ENCODE assay signal across 8 cellular contexts in genomic region chr9:35731415-35732184, GRCh38. TPM values are rescaled to one million over a fixed set of nuclear protein-coding genes. Genes with fewer than 3 reads are reported as not detected.
DNase-seq lines count a peak whose midpoint lies in the region; ATAC-seq and TF ChIP-seq lines count a peak whose summit lies in the region.

No MANE protein-coding gene starts in this region.

- peak overlapping the region; percentile 92 for H3K27ac Mint-ChIP-seq in activated naive CD8-positive, alpha-beta T cell treated with anti-CD3 and anti-CD28 coated beads, Interleukin-2, amount 10 ng/mL, durations not matched to agents 7 days and 5 days

- POLR2A ChIA-PET in HCT116 (lab: Charles Lee): interaction anchor here (1.0 to 2.6 kb wide), 9 partner anchors 17 to 213 kb away, joined by 3 to 23 read pairs (median 6); partner anchors contain the start of genes ARHGEF39, CCDC107, GBA2 and MSMP
- POLR2A ChIA-PET in activated naive CD8-positive, alpha-beta T cell treated with anti-CD3 and anti-CD28 coated beads, Interleukin-2, amount 10 ng/mL, durations not matched to agents 7 days and 5 days (lab: Charles Lee): interaction anchor here (0.6 to 4.0 kb wide), 24 partner anchors 8 to 652 kb away, joined by 3 to 53 read pairs (median 6); partner anchors contain the start of genes ARHGEF39, CCDC107, CLTA and FANCG

- peaks cover 12 to 46% (median 25%) of the 10 kb centered on the region in 11 experiments for H3K36me3 ChIP-seq in BLaER1 treated with 17β-estradiol and CSF1 and Interleukin-3, amounts not matched to agents 10 nM and 100 nM
- peaks cover 11 to 18% of the 10 kb centered on the region in 2 experiments; a peak in 3 of 4 replicates for H3K36me3 ChIP-seq in HCT116 (ENCODE audit: control insufficient read depth in 1 of 2, insufficient read depth in 2 of 2, low read length in 2 of 2)
- H3K36me3 ChIP-seq in kidney epithelial cell (ENCODE audit: control insufficient read depth, insufficient read depth, low read length): no peaks in the 10 kb centered on the region
- H3K36me3 ChIP-seq in transverse colon: peaks cover 0 to 19% (median 8%) of the 10 kb centered on the region in 4 donors

- no peak overlapping the region for H3K4me3 Mint-ChIP-seq in activated naive CD8-positive, alpha-beta T cell treated with anti-CD3 and anti-CD28 coated beads, Interleukin-2, amount 10 ng/mL, durations not matched to agents 7 days and 5 days

- CTCF ChIA-PET in HCT116 (lab: Charles Lee): interaction anchor here (1.0 to 4.0 kb wide), 11 partner anchors 17 to 171 kb away, joined by 3 to 21 read pairs (median 6); partner anchors contain the start of genes ARHGEF39, CCDC107, GBA2 and RGP1

- no peak for TF ChIP-seq RAD21 in HCT116 (IDR thresholded peaks at IDR 0.05; ENCODE audit: low read depth)

- H2AFZ ChIP-seq in HCT116 (ENCODE audit: low read depth, low read length, poor library complexity, severe bottlenecking): no peak overlapping the region

- no peaks in the 10 kb centered on the region for H3K27me3 ChIP-seq in BLaER1 treated with 17β-estradiol and CSF1 and Interleukin-3, amounts not matched to agents 10 nM and 100 nM
- H3K27me3 ChIP-seq in HCT116 (ENCODE audit: insufficient read depth, low read length) (no peaks in the 10 kb centered on the region), kidney epithelial cell (ENCODE audit: control insufficient read depth, insufficient read depth, low read length) (no peaks in the 10 kb centered on the region), transverse colon (no peaks in the 10 kb centered on the region)

- no peaks in the 10 kb centered on the region for H3K9me2 ChIP-seq in HCT116 (ENCODE audit: insufficient read depth)

- intact Hi-C loops in HCT116 (cut with micrococcal nuclease): loop anchor here (1.0 kb wide), 2 partner anchors 18 to 74 kb away; partner anchors contain the start of genes GBA2 and RGP1
- intact Hi-C loops in transverse colon (cut with DNase I; ENCODE audit: low total_unique reads): no loop called here

- TSS peak; percentile 65 for BruUV-seq in HCT116 (replicated peaks; lab: Mats Ljungman, UMichigan)

- H3K27ac ChIP-seq in BLaER1 treated with 17β-estradiol and CSF1 and Interleukin-3, amounts not matched to agents 10 nM and 100 nM: peak overlapping the region; percentile 77 to 91 (median 88)
- peak overlapping the region; percentile 90 for H3K27ac ChIP-seq in HCT116 (ENCODE audit: low read depth, low read length)
- H3K27ac ChIP-seq in transverse colon: peak overlapping the region; percentile 94 to 98 (median 97)

- no peak for DNase-seq in HCT116 (ENCODE audit: low read depth, low spot score)
- no peak for DNase-seq in activated naive CD8-positive, alpha-beta T cell treated with anti-CD3 and anti-CD28 coated beads, Interleukin-2, amount 10 ng/mL, durations not matched to agents 7 days and 5 days
- DNase-seq in kidney epithelial cell (ENCODE audit: low read depth): no peak
- DNase-seq in transverse colon: no peak
- no peak for DNase-seq in CD1c-positive myeloid dendritic cell (ENCODE audit: extremely low spot score)
- no peak for DNase-seq in superior temporal gyrus (ENCODE audit: extremely low spot score)

- peaks cover 15% of the 10 kb centered on the region for H3K36me3 Mint-ChIP-seq in activated naive CD8-positive, alpha-beta T cell treated with anti-CD3 and anti-CD28 coated beads, Interleukin-2, amount 10 ng/mL, durations not matched to agents 7 days and 5 days

- RAD21 ChIA-PET in HCT116 (lab: Charles Lee; ENCODE audit: low non-redundant PET in 1 of 2, low total read pairs in 2 of 2, uncharacterized antibody in 2 of 2, unreplicated experiment in 2 of 2): interaction anchor here in 1 of 2 experiments (1.1 to 1.2 kb wide), 2 partner anchors 35 to 67 kb away, joined by 3 read pairs; partner anchors contain the start of gene ARHGEF39

- peaks cover 66% of the 10 kb centered on the region for H3K79me2 ChIP-seq in HCT116 (ENCODE audit: insufficient read depth, low read length)

- peak overlapping the region; percentile 93 to 100 (median 98) for H3K4me2 ChIP-seq in BLaER1 treated with 17β-estradiol and CSF1 and Interleukin-3, amounts not matched to agents 10 nM and 100 nM
- peak overlapping the region; percentile 81 for H3K4me2 ChIP-seq in HCT116 (ENCODE audit: low read length)

- TF ChIP-seq POLR2A in HCT116 (IDR thresholded peaks at IDR 0.05; ENCODE audit: borderline replicate concordance, extremely low read depth, insufficient read depth, insufficient read length): no peak
- TF ChIP-seq POLR2A in transverse colon (IDR thresholded peaks at IDR 0.05): peak; percentile 36

- peaks cover 21% of the 10 kb centered on the region for H3K4me1 Mint-ChIP-seq in activated naive CD8-positive, alpha-beta T cell treated with anti-CD3 and anti-CD28 coated beads, Interleukin-2, amount 10 ng/mL, durations not matched to agents 7 days and 5 days

- peak overlapping the region; percentile 70 to 94 (median 78) for H3K4me3 ChIP-seq in BLaER1 treated with 17β-estradiol and CSF1 and Interleukin-3, amounts not matched to agents 10 nM and 100 nM
- peak overlapping the region; percentile 92 to 94 for H3K4me3 ChIP-seq in HCT116 (replicated peaks in 1 of 2; ENCODE audit: low read depth in 1 of 2, low read length in 2 of 2)
- peak overlapping the region; percentile 93 for H3K4me3 ChIP-seq in kidney epithelial cell (ENCODE audit: low read depth, low read length)
- peak overlapping the region; percentile 67 to 87 (median 78) for H3K4me3 ChIP-seq in transverse colon

- H4K20me1 ChIP-seq in BLaER1 treated with 17β-estradiol and CSF1 and Interleukin-3, amounts not matched to agents 10 nM and 100 nM: peaks cover 31 to 65% (median 46%) of the 10 kb centered on the region in 11 experiments
- H4K20me1 ChIP-seq in HCT116 (ENCODE audit: insufficient read depth): no peaks in the 10 kb centered on the region

- no peaks in the 10 kb centered on the region for H3K9me3 ChIP-seq in BLaER1 treated with 17β-estradiol and CSF1 and Interleukin-3, amounts not matched to agents 10 nM and 100 nM (replicated peaks in 1 of 11)
- no peaks in the 10 kb centered on the region for H3K9me3 ChIP-seq in HCT116 (ENCODE audit: control insufficient read depth in 1 of 2, insufficient read depth in 1 of 2, low read depth in 1 of 2, low read length in 2 of 2)
- no peaks in the 10 kb centered on the region for H3K9me3 ChIP-seq in transverse colon

- no peak for TF ChIP-seq EP300 in transverse colon (IDR thresholded peaks at IDR 0.05; ENCODE audit: low read depth)

- peaks cover 63 to 79% (median 72%) of the 10 kb centered on the region in 10 experiments for H3K4me1 ChIP-seq in BLaER1 treated with 17β-estradiol and CSF1 and Interleukin-3, amounts not matched to agents 10 nM and 100 nM
- H3K4me1 ChIP-seq in HCT116 (ENCODE audit: control insufficient read depth in 1 of 2, insufficient read depth in 2 of 2, low read length in 2 of 2) (peaks cover 22 to 37% of the 10 kb centered on the region in 2 experiments), transverse colon (peaks cover 43 to 74% (median 63%) of the 10 kb centered on the region in 4 donors)

- no peaks in the 10 kb centered on the region for H3K9me3 Mint-ChIP-seq in activated naive CD8-positive, alpha-beta T cell treated with anti-CD3 and anti-CD28 coated beads, Interleukin-2, amount 10 ng/mL, durations not matched to agents 7 days and 5 days

- H3K27me3 Mint-ChIP-seq in activated naive CD8-positive, alpha-beta T cell treated with anti-CD3 and anti-CD28 coated beads, Interleukin-2, amount 10 ng/mL, durations not matched to agents 7 days and 5 days: no peaks in the 10 kb centered on the region

- in situ Hi-C loops in transverse colon (cut with MboI; ENCODE audit: low pct_ligation_motif_present in 1 of 4, low pct_unique_long_range_greater_than_20kb in 1 of 4, low sequenced_read_pairs in 3 of 4): loop anchor here in 1 of 4 donors (10.0 kb wide), 1 partner anchor 83 kb away; the partner anchor contains the start of genes HINT2 and SPAG8

- H3K9ac ChIP-seq in BLaER1 treated with 17β-estradiol and CSF1 and Interleukin-3, amounts not matched to agents 10 nM and 100 nM: peak overlapping the region; percentile 85 to 93 (median 91)
- peak overlapping the region; percentile 83 for H3K9ac ChIP-seq in HCT116 (ENCODE audit: low read length)

- ATAC-seq in HCT116 (0 out of 2 replicates have a peak, but pooled peaks have one; percentile 0), HG02571 (IDR thresholded peaks at IDR 0.05; ENCODE audit: unreplicated experiment) (no peak)
- no peak for ATAC-seq in activated naive CD8-positive, alpha-beta T cell treated with anti-CD3 and anti-CD28 coated beads, Interleukin-2, amount 10 ng/mL, durations not matched to agents 7 days and 5 days (ENCODE audit: low read depth)

- no peak for TF ChIP-seq CTCF in HCT116 (IDR thresholded peaks at IDR 0.05 in 2 of 3, conservative IDR thresholded peaks at IDR 0.05 in 1 of 3; ENCODE audit: borderline replicate concordance in 1 of 3, insufficient read depth in 1 of 3, low read depth in 2 of 3, low read length in 2 of 3)
- no peak for TF ChIP-seq CTCF in kidney epithelial cell (IDR thresholded peaks at IDR 0.05; ENCODE audit: insufficient read depth, low read length, poor library complexity, severe bottlenecking)
- peak in 1 of 5 experiments; percentile 2 for TF ChIP-seq CTCF in transverse colon (IDR thresholded peaks at IDR 0.05)

- WGBS in transverse colon (ENCODE audit: low coverage in 1 of 2), 2 donors: 0% methylated on average over 5 to 23 of the region's 47 CpGs

RNA-seq across cellular contexts. Expression of gene TLN1, which starts 0.4 kb away (rescaled TPM):
- total RNA-seq in HCT116 (2021; ENCODE audit: unreplicated experiment) (144 TPM), kidney epithelial cell (245 and 268 TPM in 2 replicates), transverse colon (100 to 1,000 TPM; 158 to 328 (median 177) TPM)
- 128 and 171 TPM in 2 replicates for polyA plus RNA-seq in HCT116 (2012)
- 100 to 1,000 TPM; 381 to 388 TPM for total RNA-seq in activated naive CD8-positive, alpha-beta T cell treated with anti-CD3 and anti-CD28 coated beads, Interleukin-2, amount 10 ng/mL, durations not matched to agents 7 days and 5 days

RNA-seq across cellular contexts. Expression of gene CREB3, which starts 0.9 kb away (rescaled TPM):
- 22.3 TPM for total RNA-seq in HCT116 (2021; ENCODE audit: unreplicated experiment)
- polyA plus RNA-seq in HCT116 (2012): 24.1 and 24.6 TPM in 2 replicates
- total RNA-seq in activated naive CD8-positive, alpha-beta T cell treated with anti-CD3 and anti-CD28 coated beads, Interleukin-2, amount 10 ng/mL, durations not matched to agents 7 days and 5 days: 10 to 100 TPM; 21.1 to 24.1 TPM
- 73.9 and 87.5 TPM in 2 replicates for total RNA-seq in kidney epithelial cell
- 10 to 100 TPM; 22.4 to 69.7 (median 45.5) TPM for total RNA-seq in transverse colon

RNA-seq across cellular contexts. Expression of gene GBA2, which starts 17.4 kb away (rescaled TPM):
- total RNA-seq in HCT116 (2021; ENCODE audit: unreplicated experiment) (63.6 TPM), kidney epithelial cell (53.7 and 57.0 TPM in 2 replicates), transverse colon (100 to 1,000 TPM; 217 to 709 (median 255) TPM)
- polyA plus RNA-seq in HCT116 (2012): 58.5 and 58.8 TPM in 2 replicates
- total RNA-seq in activated naive CD8-positive, alpha-beta T cell treated with anti-CD3 and anti-CD28 coated beads, Interleukin-2, amount 10 ng/mL, durations not matched to agents 7 days and 5 days: 10 to 100 TPM; 60.1 to 62.2 TPM

RNA-seq across cellular contexts. Expression of gene RGP1, which starts 17.5 kb away (rescaled TPM):
- total RNA-seq in HCT116 (2021; ENCODE audit: unreplicated experiment) (32.6 TPM), kidney epithelial cell (21.5 and 24.4 TPM in 2 replicates), transverse colon (10 to 100 TPM; 30.3 to 47.5 (median 43.7) TPM)
- polyA plus RNA-seq in HCT116 (2012): 18.2 and 20.4 TPM in 2 replicates
- 10 to 100 TPM; 26.9 to 29.1 TPM for total RNA-seq in activated naive CD8-positive, alpha-beta T cell treated with anti-CD3 and anti-CD28 coated beads, Interleukin-2, amount 10 ng/mL, durations not matched to agents 7 days and 5 days

RNA-seq across cellular contexts. Expression of gene MSMP, which starts 22.5 kb away (rescaled TPM):
- 1.2 TPM for total RNA-seq in HCT116 (2021; ENCODE audit: unreplicated experiment)
- 0.53 and 0.81 TPM in 2 replicates for polyA plus RNA-seq in HCT116 (2012)
- not detected for total RNA-seq in activated naive CD8-positive, alpha-beta T cell treated with anti-CD3 and anti-CD28 coated beads, Interleukin-2, amount 10 ng/mL, durations not matched to agents 7 days and 5 days
- not detected in 2 replicates for total RNA-seq in kidney epithelial cell
- not detected for total RNA-seq in transverse colon
